7 cellular contexts compared by ENCODE assay signal in the genomic region with DNA sequence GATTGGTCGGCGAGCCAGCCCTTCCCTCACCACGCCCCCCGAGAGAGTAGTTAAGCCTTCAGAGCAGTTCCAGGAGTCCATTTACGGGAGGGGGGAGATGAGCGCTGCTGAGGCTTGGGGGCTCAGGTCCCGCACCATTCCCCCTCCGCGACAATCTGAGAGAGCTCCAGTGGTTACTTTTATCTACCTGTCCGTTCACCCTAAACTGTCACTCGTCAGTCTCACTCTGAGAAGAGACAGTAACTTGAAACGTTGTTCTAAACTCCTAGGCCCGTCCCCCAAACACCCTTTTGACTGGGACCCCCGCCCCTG. TPM values are rescaled to one million over a fixed set of nuclear protein-coding genes. Genes with fewer than 3 reads are reported as not detected.
DNase-seq lines count a peak whose midpoint lies in the region; ATAC-seq and TF ChIP-seq lines count a peak whose summit lies in the region.

No MANE protein-coding gene starts in this region.

- H3K27ac Mint-ChIP-seq in T-helper 17 cell, result peak overlapping the region; percentile 97
- H3K27ac Mint-ChIP-seq in natural killer cell treated with Interleukin-12 subunit alpha and Interleukin-12 subunit beta and Interleukin-15 and Interleukin-18, amount 100 ng/mL, for 72 hours, result peak overlapping the region; percentile 90 to 93

- H3K4me1 Mint-ChIP-seq in T-helper 17 cell, result peaks cover 39% of the 10 kb centered on the region
- H3K4me1 Mint-ChIP-seq in natural killer cell treated with Interleukin-12 subunit alpha and Interleukin-12 subunit beta and Interleukin-15 and Interleukin-18, amount 100 ng/mL, for 72 hours (ENCODE audit: low read depth in 2 of 2), result peaks cover 35 to 43% of the 10 kb centered on the region in 2 donors

- peak; percentile 92 for DNase-seq in GM10266 (ENCODE audit: extremely low spot score)
- DNase-seq in T-helper 17 cell, result no peak
- DNase-seq in epidermal melanocyte (ENCODE audit: insufficient read length, low spot score), result peak; percentile 90
- no peak for DNase-seq in natural killer cell treated with Interleukin-12 subunit alpha and Interleukin-12 subunit beta and Interleukin-15 and Interleukin-18, amount 100 ng/mL, for 72 hours (ENCODE audit: low spot score)
- no peak for DNase-seq in NCI-H2081 treated with DMSO at 0.1 percent for 48 hours (lab: John Stamatoyannopoulos, UW)
- DNase-seq in stimulated activated naive CD4-positive, alpha-beta T cell treated with Interleukin-2 at 50 U/mL for 16 hours (lab: John Stamatoyannopoulos, UW), result no peak

- peaks cover 12% of the 10 kb centered on the region for H3K36me3 Mint-ChIP-seq in T-helper 17 cell (ENCODE audit: low read depth)
- peaks cover 3% of the 10 kb centered on the region for H3K36me3 Mint-ChIP-seq in natural killer cell treated with Interleukin-12 subunit alpha and Interleukin-12 subunit beta and Interleukin-15 and Interleukin-18, amount 100 ng/mL, for 72 hours

- peaks cover 20% of the 10 kb centered on the region for H3K27me3 Mint-ChIP-seq in T-helper 17 cell
- peaks cover 6 to 7% of the 10 kb centered on the region in 2 donors for H3K27me3 Mint-ChIP-seq in natural killer cell treated with Interleukin-12 subunit alpha and Interleukin-12 subunit beta and Interleukin-15 and Interleukin-18, amount 100 ng/mL, for 72 hours

- ATAC-seq in HG03097 (IDR thresholded peaks at IDR 0.05; ENCODE audit: low FRiP score, unreplicated experiment), result peak; percentile 25
- ATAC-seq in T-helper 17 cell, result peak; percentile 24
- peak; percentile 63 to 66 for ATAC-seq in natural killer cell treated with Interleukin-12 subunit alpha and Interleukin-12 subunit beta and Interleukin-15 and Interleukin-18, amount 100 ng/mL, for 72 hours

- H3K4me3 Mint-ChIP-seq in T-helper 17 cell, result peak overlapping the region; percentile 95
- peak overlapping the region; percentile 93 for H3K4me3 Mint-ChIP-seq in natural killer cell treated with Interleukin-12 subunit alpha and Interleukin-12 subunit beta and Interleukin-15 and Interleukin-18, amount 100 ng/mL, for 72 hours

- H3K9me3 ChIP-seq in T-helper 17 cell (ENCODE audit: control insufficient read depth, low read length, poor library complexity, severe bottlenecking), result no peaks in the 10 kb centered on the region

- H3K9me3 Mint-ChIP-seq in natural killer cell treated with Interleukin-12 subunit alpha and Interleukin-12 subunit beta and Interleukin-15 and Interleukin-18, amount 100 ng/mL, for 72 hours, result no peaks in the 10 kb centered on the region

- TF ChIP-seq CTCF in GM10266 (IDR thresholded peaks at IDR 0.05; ENCODE audit: control insufficient read depth, insufficient read depth, low read depth, missing control alignments), result no peak

RNA-seq across cellular contexts. Expression of a gene that starts 2.0 kb away (rescaled TPM):
- total RNA-seq in T-helper 17 cell, result 1,000 to 10,000 TPM in 1 of 2 donors, 100 to 1,000 TPM in 1; 967 to 2,209 TPM
- 10 to 100 TPM; 16.3 to 18.0 TPM for total RNA-seq in natural killer cell treated with Interleukin-12 subunit alpha and Interleukin-12 subunit beta and Interleukin-15 and Interleukin-18, amount 100 ng/mL, for 72 hours

RNA-seq across cellular contexts. Expression of a gene that starts 27.1 kb away (rescaled TPM):
- 1 to 10 TPM; 2.3 to 6.2 TPM for total RNA-seq in T-helper 17 cell
- 1 to 10 TPM; 5.9 to 7.8 TPM for total RNA-seq in natural killer cell treated with Interleukin-12 subunit alpha and Interleukin-12 subunit beta and Interleukin-15 and Interleukin-18, amount 100 ng/mL, for 72 hours

RNA-seq across cellular contexts. Expression of a gene that starts 28.5 kb away (rescaled TPM):
- 1 to 10 TPM; 3.8 to 8.5 TPM for total RNA-seq in T-helper 17 cell
- 1 to 10 TPM; 3.2 to 3.6 TPM for total RNA-seq in natural killer cell treated with Interleukin-12 subunit alpha and Interleukin-12 subunit beta and Interleukin-15 and Interleukin-18, amount 100 ng/mL, for 72 hours

RNA-seq across cellular contexts. Expression of a gene that starts 37.5 kb away (rescaled TPM):
- total RNA-seq in T-helper 17 cell, result 100 to 1,000 TPM in 1 of 2 donors, 10 to 100 TPM in 1; 99.7 to 101 TPM
- 100 to 1,000 TPM; 447 to 589 TPM for total RNA-seq in natural killer cell treated with Interleukin-12 subunit alpha and Interleukin-12 subunit beta and Interleukin-15 and Interleukin-18, amount 100 ng/mL, for 72 hours

RNA-seq across cellular contexts. Expression of a gene that starts 46.1 kb away (rescaled TPM):
- 10 to 100 TPM; 28.4 to 36.2 TPM for total RNA-seq in T-helper 17 cell
- 10 to 100 TPM; 65.0 to 67.8 TPM for total RNA-seq in natural killer cell treated with Interleukin-12 subunit alpha and Interleukin-12 subunit beta and Interleukin-15 and Interleukin-18, amount 100 ng/mL, for 72 hours

Comparison
In these comparisons a context has a peak if more than half of its experiments do, and no peak if none do; other contexts are left out.
1. DNase-seq: peak in GM10266 (single experiment) and epidermal melanocyte (single experiment); none in T-helper 17 cell (0 of 3), natural killer cell treated with Interleukin-12 subunit alpha and Interleukin-12 subunit beta and Interleukin-15 and Interleukin-18, amount 100 ng/mL, for 72 hours (single experiment), NCI-H2081 treated with DMSO at 0.1 percent for 48 hours (single experiment) and stimulated activated naive CD4-positive, alpha-beta T cell treated with Interleukin-2 at 50 U/mL for 16 hours (single experiment).
2. RNA of a gene that starts 2.0 kb away (total RNA-seq): 967 to 2,209 TPM in T-helper 17 cell; 16.3 to 18.0 TPM in natural killer cell treated with Interleukin-12 subunit alpha and Interleukin-12 subunit beta and Interleukin-15 and Interleukin-18, amount 100 ng/mL, for 72 hours; every median in the first group is over 10 times any median in the second.
3. Peak in every context shown above with its lines, with median percentiles within 50 percentile points of each other: ATAC-seq.